ENCODE assay signal across 24 cellular contexts in the genomic region with DNA sequence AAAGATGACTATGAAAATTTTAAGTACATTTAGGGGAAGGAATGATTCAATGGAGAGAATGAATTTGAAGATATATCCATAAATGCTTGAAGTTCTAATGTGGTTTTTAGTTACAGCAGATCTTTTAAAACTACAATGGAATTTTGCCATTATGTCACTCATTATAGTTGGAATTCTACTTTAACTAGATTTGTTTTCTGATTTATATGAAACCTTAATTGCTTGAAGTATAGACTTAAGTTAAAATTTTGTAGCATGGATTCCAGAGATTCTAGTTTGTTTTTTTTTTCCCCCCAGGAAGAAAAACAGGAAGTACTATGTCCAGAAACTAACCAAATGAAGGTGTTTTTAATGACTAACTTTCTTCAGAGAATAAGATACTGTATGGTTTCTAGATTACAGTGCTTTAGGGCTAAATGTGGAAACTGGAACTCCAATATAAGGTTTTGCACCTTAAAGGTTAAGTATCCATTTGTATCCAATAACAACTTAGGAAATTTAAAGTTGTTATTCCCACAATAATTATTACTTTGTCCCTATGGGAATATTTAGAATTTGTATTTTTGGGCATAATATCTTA.
DNase-seq lines count a peak whose midpoint lies in the region; ATAC-seq, FAIRE-seq and TF ChIP-seq lines count a peak whose summit lies in the region.
"Had no signal": no experiment of that assay in that cellular context is flagged by ENCODE, and none has a peak within 500 bp of the region (broad histone marks: within the 10 kb centered on the region; RNA-seq: fewer than 3 reads in every experiment).

No MANE protein-coding gene starts in this region.

- RAD21 ChIA-PET in GM12878 (lab: Charles Lee; ENCODE audit: unreplicated experiment) = no interaction called here

- POLR2A ChIA-PET in GM12878 (lab: Charles Lee) = interaction anchor here (0.6 kb wide), 1 partner anchor 14 kb away, joined by 3 read pairs; no protein-coding TSS in a partner anchor

- no peak overlapping the region for H3K4me2 ChIP-seq in GM12878 (ENCODE audit: control insufficient read depth, insufficient read depth)
- H3K4me2 ChIP-seq: KMS-11, PC-9 had no signal

- no peak for DNase-seq in GM12878 (ENCODE audit: low read depth, low spot score)
- DNase-seq in renal cortical epithelial cell (ENCODE audit: low read depth) = peak; percentile 42
- no peak for DNase-seq in SK-N-DZ (ENCODE audit: low spot score)
- DNase-seq in coronary artery (ENCODE audit: low spot score) = no peak
- DNase-seq in right lobe of liver = no peak
- DNase-seq in activated CD4-positive, alpha-beta T cell treated with anti-CD3 and anti-CD28 coated beads, Interleukin-2, amount 50 U/mL, for 1 hour = no peak
- DNase-seq: activated CD4-positive, alpha-beta T cell treated with anti-CD3 and anti-CD28 coated beads, Interleukin-2, amount 50 U/mL, for 48 hours; activated effector memory CD4-positive, alpha-beta T cell treated with Interleukin-2 at 50 U/mL for 16 hours; activated naive CD8-positive, alpha-beta T cell treated with anti-CD3 and anti-CD28 coated beads, Interleukin-2, amount 50 U/mL, for 24 hours; naive B cell; NCI-H1092; NCI-H187 treated with DMSO at 0.1 percent for 48 hours; NCI-H774; PC-9; stimulated activated CD4-positive, alpha-beta T cell treated with anti-CD3 and anti-CD28 coated beads, Interleukin-15, amount 100 ng/mL, for 24 hours; trophoblast cell had no signal

- no peak for FAIRE-seq in GM12878 (lab: Jason Lieb, UNC)
- FAIRE-seq: HTR-8/SVneo had no signal

- no peaks in the 10 kb centered on the region for H4K20me1 ChIP-seq in GM12878 (ENCODE audit: control insufficient read depth, insufficient read depth)

- H3K4me1 ChIP-seq in GM12878 (ENCODE audit: control insufficient read depth, insufficient read depth, low read length) (no peaks in the 10 kb centered on the region), right lobe of liver (peaks cover 0 to 24% (median 3%) of the 10 kb centered on the region in 4 donors)

- H3K27me3 ChIP-seq in GM12878 (replicated peaks in 1 of 2; ENCODE audit: control insufficient read depth in 2 of 2, insufficient read depth in 2 of 2, low read length in 1 of 2) (no peaks in the 10 kb centered on the region), right lobe of liver (no peaks in the 10 kb centered on the region)
- H3K27me3 ChIP-seq: heart right ventricle, right atrium auricular region, SJSA1 had no signal

- intact Hi-C loops in GM12878 (cut with micrococcal nuclease; ENCODE audit: unreplicated experiment) (loop anchor here (10.0 kb wide), 1 partner anchor 348 kb away; no protein-coding TSS in a partner anchor), right lobe of liver (cut with DNase I) (no loop called here)

- in situ Hi-C loops in GM12878 (cut with MboI) = no loop called here

- CTCF ChIA-PET in GM12878 (lab: Yijun Ruan, JAX) = no interaction called here

- BruUV-seq in GM12878 (replicated peaks; lab: Mats Ljungman, UMichigan) = no TSS peak

- H2AFZ ChIP-seq in GM12878 (ENCODE audit: control insufficient read depth, low read depth, low read length) = no peak overlapping the region
- H2AFZ ChIP-seq: PC-9 had no signal

- peak; percentile 54 for ATAC-seq in GM18907 (IDR thresholded peaks at IDR 0.05; ENCODE audit: unreplicated experiment)
- ATAC-seq in HG03175 (IDR thresholded peaks at IDR 0.05; ENCODE audit: unreplicated experiment) = peak; percentile 53
- peak; percentile 66 for ATAC-seq in GM12878
- ATAC-seq in right lobe of liver = no peak
- ATAC-seq: activated naive CD8-positive, alpha-beta T cell treated with anti-CD3 and anti-CD28 coated beads, Interleukin-2, amount 50 U/mL, for 24 hours had no signal

- TF ChIP-seq POLR2A in GM12878 (IDR thresholded peaks at IDR 0.05; ENCODE audit: low read depth, low read length) (no peak), right lobe of liver (IDR thresholded peaks at IDR 0.05) (no peak)

- no peak overlapping the region for H3K9ac ChIP-seq in GM12878 (ENCODE audit: control insufficient read depth, insufficient read depth, low read length)
- H3K9ac ChIP-seq: KMS-11 had no signal

- TF ChIP-seq CTCF in GM12878 (IDR thresholded peaks at IDR 0.05 in 2 of 3, conservative IDR thresholded peaks at IDR 0.05 in 1 of 3; ENCODE audit: control insufficient read depth in 2 of 3, extremely low read depth in 1 of 3, insufficient read depth in 1 of 3, low read depth in 3 of 3, low read length in 3 of 3) = no peak
- TF ChIP-seq CTCF in coronary artery (IDR thresholded peaks at IDR 0.05) = no peak
- no peak for TF ChIP-seq CTCF in right lobe of liver (IDR thresholded peaks at IDR 0.05)

- H3K4me3 ChIP-seq in GM12878 (no peak overlapping the region), coronary artery (no peak overlapping the region), right lobe of liver (no peak overlapping the region)
- H3K4me3 ChIP-seq: heart right ventricle, PC-9, right atrium auricular region, SJSA1 had no signal

- H3K9me3 ChIP-seq in GM12878 (replicated peaks; ENCODE audit: control insufficient read depth, insufficient read depth, low read length) (no peaks in the 10 kb centered on the region), right lobe of liver (no peaks in the 10 kb centered on the region)
- H3K9me3 ChIP-seq: heart right ventricle, right atrium auricular region, SJSA1 had no signal

- TF ChIP-seq EP300 in GM12878 (IDR thresholded peaks at IDR 0.05; ENCODE audit: borderline replicate concordance in 1 of 2, control insufficient read depth in 1 of 2, low read depth in 2 of 2, low read length in 2 of 2) = no peak

- SMC1A ChIA-PET in GM12878 (lab: Charles Lee; ENCODE audit: uncharacterized antibody, unreplicated experiment) = no interaction called here

- H3K27ac ChIP-seq in GM12878 (ENCODE audit: control insufficient read depth, insufficient read depth) (no peak overlapping the region), coronary artery (no peak overlapping the region), right lobe of liver (no peak overlapping the region)
- H3K27ac ChIP-seq: epithelial cell of prostate, heart right ventricle, KMS-11, PC-9, right atrium auricular region, SJSA1 had no signal

- no peaks in the 10 kb centered on the region for H3K79me2 ChIP-seq in GM12878 (ENCODE audit: control insufficient read depth, insufficient read depth, low read length)

- no peaks in the 10 kb centered on the region for H3K36me3 ChIP-seq in GM12878 (ENCODE audit: control insufficient read depth in 2 of 2, insufficient read depth in 2 of 2, low read length in 1 of 2)
- H3K36me3 ChIP-seq in right lobe of liver = no peaks in the 10 kb centered on the region
- H3K36me3 ChIP-seq: heart right ventricle, right atrium auricular region, SJSA1 had no signal

- TF ChIP-seq RAD21 in GM12878 (IDR thresholded peaks at IDR 0.05; ENCODE audit: insufficient read depth, low read depth, low read length) = no peak

TF ChIP-seq in GM12878, 131 proteins besides CTCF, POLR2A, EP300 and RAD21:
- no peak for TF ChIP-seq SMAD1 (IDR thresholded peaks at IDR 0.05; ENCODE audit: low read depth, partially characterized antibody)
- TF ChIP-seq LARP7 (IDR thresholded peaks at IDR 0.05) = no peak
- TF ChIP-seq, protein P1, sequence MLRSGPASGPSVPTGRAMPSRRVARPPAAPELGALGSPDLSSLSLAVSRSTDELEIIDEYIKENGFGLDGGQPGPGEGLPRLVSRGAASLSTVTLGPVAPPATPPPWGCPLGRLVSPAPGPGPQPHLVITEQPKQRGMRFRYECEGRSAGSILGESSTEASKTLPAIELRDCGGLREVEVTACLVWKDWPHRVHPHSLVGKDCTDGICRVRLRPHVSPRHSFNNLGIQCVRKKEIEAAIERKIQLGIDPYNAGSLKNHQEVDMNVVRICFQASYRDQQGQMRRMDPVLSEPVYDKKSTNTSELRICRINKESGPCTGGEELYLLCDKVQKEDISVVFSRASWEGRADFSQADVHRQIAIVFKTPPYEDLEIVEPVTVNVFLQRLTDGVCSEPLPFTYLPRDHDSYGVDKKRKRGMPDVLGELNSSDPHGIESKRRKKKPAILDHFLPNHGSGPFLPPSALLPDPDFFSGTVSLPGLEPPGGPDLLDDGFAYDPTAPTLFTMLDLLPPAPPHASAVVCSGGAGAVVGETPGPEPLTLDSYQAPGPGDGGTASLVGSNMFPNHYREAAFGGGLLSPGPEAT (IDR thresholded peaks at IDR 0.05; ENCODE audit: low read depth) = no peak
- TF ChIP-seq, protein P2, sequence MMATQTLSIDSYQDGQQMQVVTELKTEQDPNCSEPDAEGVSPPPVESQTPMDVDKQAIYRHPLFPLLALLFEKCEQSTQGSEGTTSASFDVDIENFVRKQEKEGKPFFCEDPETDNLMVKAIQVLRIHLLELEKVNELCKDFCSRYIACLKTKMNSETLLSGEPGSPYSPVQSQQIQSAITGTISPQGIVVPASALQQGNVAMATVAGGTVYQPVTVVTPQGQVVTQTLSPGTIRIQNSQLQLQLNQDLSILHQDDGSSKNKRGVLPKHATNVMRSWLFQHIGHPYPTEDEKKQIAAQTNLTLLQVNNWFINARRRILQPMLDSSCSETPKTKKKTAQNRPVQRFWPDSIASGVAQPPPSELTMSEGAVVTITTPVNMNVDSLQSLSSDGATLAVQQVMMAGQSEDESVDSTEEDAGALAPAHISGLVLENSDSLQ (IDR thresholded peaks at IDR 0.05) = no peak
- no peak for TF ChIP-seq TBL1XR1 (IDR thresholded peaks at IDR 0.05; ENCODE audit: low read depth, low read length)
- no peak for TF ChIP-seq SIX5 (IDR thresholded peaks at IDR 0.05; ENCODE audit: low read depth, low read length, severe bottlenecking)
- no peak for TF ChIP-seq RBBP5 (conservative IDR thresholded peaks at IDR 0.05)
- peak in 1 of 2 experiments; percentile 17; a peak in 1 of 4 replicates for TF ChIP-seq IKZF2 (IDR thresholded peaks at IDR 0.05)
- TF ChIP-seq, protein P3, sequence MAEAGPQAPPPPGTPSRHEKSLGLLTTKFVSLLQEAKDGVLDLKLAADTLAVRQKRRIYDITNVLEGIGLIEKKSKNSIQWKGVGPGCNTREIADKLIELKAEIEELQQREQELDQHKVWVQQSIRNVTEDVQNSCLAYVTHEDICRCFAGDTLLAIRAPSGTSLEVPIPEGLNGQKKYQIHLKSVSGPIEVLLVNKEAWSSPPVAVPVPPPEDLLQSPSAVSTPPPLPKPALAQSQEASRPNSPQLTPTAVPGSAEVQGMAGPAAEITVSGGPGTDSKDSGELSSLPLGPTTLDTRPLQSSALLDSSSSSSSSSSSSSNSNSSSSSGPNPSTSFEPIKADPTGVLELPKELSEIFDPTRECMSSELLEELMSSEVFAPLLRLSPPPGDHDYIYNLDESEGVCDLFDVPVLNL (IDR thresholded peaks at IDR 0.05; ENCODE audit: low read depth, low read length) = no peak
- no peak for TF ChIP-seq STAT1 (conservative IDR thresholded peaks at IDR 0.05)
- TF ChIP-seq TAF1 (IDR thresholded peaks at IDR 0.05; ENCODE audit: borderline replicate concordance, low read depth, low read length) = no peak
- no peak for TF ChIP-seq CHD4 (IDR thresholded peaks at IDR 0.05)
- 0 out of 2 replicates have a peak, but pooled peaks have one; percentile 11 for TF ChIP-seq JUNB (IDR thresholded peaks at IDR 0.05)
- TF ChIP-seq NR2C1 (IDR thresholded peaks at IDR 0.05) = no peak
- TF ChIP-seq MEF2A (IDR thresholded peaks at IDR 0.05; ENCODE audit: insufficient read depth, low read depth, low read length) = no peak

Comparison
In these comparisons a context has a peak if more than half of its experiments do, and no peak if none do; other contexts are left out.
1. ATAC-seq: peak in GM18907 (single experiment), HG03175 (single experiment) and GM12878 (single experiment); none in right lobe of liver (0 of 4).